Comparison of ENCODE assay signal across 23 cellular contexts in genomic region chr10:4672199-4672598, GRCh38.
A peak's percentile ranks its signal among the peaks of the same experiment; 100 is the strongest.
DNase-seq lines count a peak whose midpoint lies in the region; ATAC-seq, FAIRE-seq and TF ChIP-seq lines count a peak whose summit lies in the region.
"Had no signal": no experiment of that assay in that cellular context is flagged by ENCODE, and none has a peak within 500 bp of the region (broad histone marks: within the 10 kb centered on the region; RNA-seq: fewer than 3 reads in every experiment).

No MANE protein-coding gene starts in this region.

- TF ChIP-seq CTCF in heart right ventricle (IDR thresholded peaks at IDR 0.05) (no peak), astrocyte (IDR thresholded peaks at IDR 0.05; ENCODE audit: insufficient read depth, low read depth, low read length) (no peak), keratinocyte (optimal IDR thresholded peaks at IDR 0.05 in 1 of 3, IDR thresholded peaks at IDR 0.05 in 1 of 3, conservative IDR thresholded peaks at IDR 0.05 in 1 of 3; ENCODE audit: extremely low read depth in 1 of 3, insufficient read depth in 2 of 3, low read length in 3 of 3) (no peak), GM20000 (IDR thresholded peaks at IDR 0.05; ENCODE audit: extremely low read depth, missing control alignments) (no peak)

- H3K27me3 Mint-ChIP-seq in astrocyte (ENCODE audit: low read depth, unreplicated experiment): no peaks in the 10 kb centered on the region

- H3K79me2 ChIP-seq in astrocyte (ENCODE audit: insufficient read depth, low read length) (peaks cover 16% of the 10 kb centered on the region), keratinocyte (ENCODE audit: control insufficient read depth, insufficient read depth, low read length) (peaks cover 46% of the 10 kb centered on the region)

- H3K4me1 Mint-ChIP-seq in astrocyte (ENCODE audit: low read depth, unreplicated experiment): peaks cover 17% of the 10 kb centered on the region
- H3K4me1 Mint-ChIP-seq: activated B cell treated with CpG ODN at 0.5 μM for 24 hours; activated CD4-positive, alpha-beta memory T cell treated with anti-CD3 and anti-CD28 coated beads, Interleukin-2, amount 10 ng/mL, durations not matched to agents 7 days and 5 days; naive thymus-derived CD4-positive, alpha-beta T cell had no signal

- DNase-seq in heart right ventricle: no peak
- DNase-seq in Right ventricle myocardium superior: no peak
- DNase-seq in astrocyte (ENCODE audit: low read depth): no peak
- DNase-seq in keratinocyte (ENCODE audit: low read depth, low spot score): no peak
- DNase-seq in NCI-H2029 treated with DMSO at 0.1 percent for 48 hours (lab: John Stamatoyannopoulos, UW): no peak
- no peak for DNase-seq in GM20000 (ENCODE audit: low spot score)
- no peak for DNase-seq in nucleus accumbens (lab: John Stamatoyannopoulos, UW)
- no peak for DNase-seq in NCI-H446 treated with DMSO at 0.1 percent for 48 hours (lab: John Stamatoyannopoulos, UW)
- DNase-seq: 8988T; activated B cell treated with CpG ODN at 0.5 μM for 24 hours; activated CD4-positive, alpha-beta memory T cell treated with anti-CD3 and anti-CD28 coated beads, Interleukin-2, amount 10 ng/mL, durations not matched to agents 7 days and 5 days; activated naive CD4-positive, alpha-beta T cell treated with anti-CD3 and anti-CD28 coated beads, Interleukin-2, amount 50 U/mL, for 16 hours; activated T-cell treated with anti-CD3 and anti-CD28 coated beads, Interleukin-2, amount 50 U/mL, for 1 hour; body of pancreas; MM.1S; naive thymus-derived CD4-positive, alpha-beta T cell; NCI-H1694 treated with DMSO at 0.1 percent for 48 hours; posterior cingulate gyrus; spleen; substantia nigra had no signal

- peak overlapping the region in 9 of 10 donors; percentile 8 to 72 (median 59) for H3K27ac ChIP-seq in heart right ventricle
- peak overlapping the region; percentile 89 for H3K27ac ChIP-seq in astrocyte (ENCODE audit: low read depth, low read length)
- peak overlapping the region; percentile 99 for H3K27ac ChIP-seq in keratinocyte (ENCODE audit: control insufficient read depth, insufficient read depth, low read length)
- H3K27ac ChIP-seq: body of pancreas, C4-2B, spleen had no signal

- H3K4me1 ChIP-seq in heart right ventricle (peaks cover 0 to 17% (median 4%) of the 10 kb centered on the region in 9 donors), astrocyte (ENCODE audit: insufficient read depth, low read length) (peaks cover 21% of the 10 kb centered on the region), keratinocyte (ENCODE audit: control insufficient read depth, extremely low read depth, insufficient read depth, low read length) (peaks cover 52% of the 10 kb centered on the region)
- H3K4me1 ChIP-seq: spleen had no signal

- 21 to 39% methylated on average over 1 of the region's 1 CpG for WGBS in heart right ventricle, 2 donors

- no peaks in the 10 kb centered on the region for H3K9me1 ChIP-seq in keratinocyte (ENCODE audit: control insufficient read depth, extremely low read depth, insufficient read depth, low read length)

- no peak overlapping the region for H3K4me3 Mint-ChIP-seq in astrocyte (ENCODE audit: unreplicated experiment)
- H3K4me3 Mint-ChIP-seq: activated B cell treated with CpG ODN at 0.5 μM for 24 hours; activated CD4-positive, alpha-beta memory T cell treated with anti-CD3 and anti-CD28 coated beads, Interleukin-2, amount 10 ng/mL, durations not matched to agents 7 days and 5 days; naive thymus-derived CD4-positive, alpha-beta T cell had no signal

- peak; percentile 26 for FAIRE-seq in astrocyte (lab: Jason Lieb, UNC)
- FAIRE-seq in keratinocyte (lab: Jason Lieb, UNC): peak; percentile 75
- FAIRE-seq: HepG2 had no signal

- H3K36me3 Mint-ChIP-seq in astrocyte (ENCODE audit: low read depth, unreplicated experiment): no peaks in the 10 kb centered on the region
- H3K36me3 Mint-ChIP-seq: naive thymus-derived CD4-positive, alpha-beta T cell had no signal

- peak overlapping the region in 6 of 10 donors; percentile 4 to 34 (median 18) for H3K4me3 ChIP-seq in heart right ventricle
- no peak overlapping the region for H3K4me3 ChIP-seq in astrocyte (ENCODE audit: insufficient read depth, low read depth, low read length)
- H3K4me3 ChIP-seq in keratinocyte (ENCODE audit: control insufficient read depth in 2 of 3, extremely low read depth in 1 of 3, insufficient read depth in 2 of 3, low read depth in 1 of 3, low read length in 3 of 3): peak overlapping the region; percentile 28 to 71 (median 70)
- H3K4me3 ChIP-seq: body of pancreas, spleen had no signal

- no peaks in the 10 kb centered on the region for H4K20me1 ChIP-seq in astrocyte (ENCODE audit: insufficient read depth, low read length)
- H4K20me1 ChIP-seq in keratinocyte (ENCODE audit: control insufficient read depth, extremely low read depth, insufficient read depth, low read length): no peaks in the 10 kb centered on the region

- dilution Hi-C loops in keratinocyte (cut with MboI; ENCODE audit: extremely low pct_ligation_motif_present, low sequenced_read_pairs): no loop called here

- ATAC-seq in heart right ventricle (peak in 1 of 8 donors; percentile 56), Right ventricle myocardium superior (ENCODE audit: poor library complexity) (no peak)
- ATAC-seq: body of pancreas; HepG2; naive thymus-derived CD4-positive, alpha-beta T cell; Right ventricle myocardium inferior had no signal

- intact Hi-C loops in heart right ventricle (cut with DNase I) (loop anchor here in 2 of 10 donors (5.0 to 10.0 kb wide), 2 partner anchors 83 to 90 kb away; no protein-coding TSS in a partner anchor), Right ventricle myocardium superior (cut with DNase I) (loop anchor here (5.0 kb wide), 1 partner anchor 90 kb away; no protein-coding TSS in a partner anchor)

- H3K9me3 ChIP-seq in heart right ventricle: peaks cover 0 to 17% (median 0%) of the 10 kb centered on the region in 11 donors
- H3K9me3 ChIP-seq in astrocyte (ENCODE audit: insufficient read depth, low read depth, low read length): no peaks in the 10 kb centered on the region
- H3K9me3 ChIP-seq in keratinocyte (ENCODE audit: control insufficient read depth, low read depth, low read length): no peaks in the 10 kb centered on the region
- H3K9me3 ChIP-seq: body of pancreas had no signal

- no peaks in the 10 kb centered on the region for H3K9me3 Mint-ChIP-seq in astrocyte (ENCODE audit: unreplicated experiment)
- H3K9me3 Mint-ChIP-seq: activated CD4-positive, alpha-beta memory T cell treated with anti-CD3 and anti-CD28 coated beads, Interleukin-2, amount 10 ng/mL, durations not matched to agents 7 days and 5 days had no signal

- H2AFZ ChIP-seq in astrocyte (ENCODE audit: low read depth, low read length) (no peak overlapping the region), keratinocyte (ENCODE audit: control insufficient read depth, low read length) (no peak overlapping the region)

- H3K36me3 ChIP-seq in heart right ventricle: no peaks in the 10 kb centered on the region
- H3K36me3 ChIP-seq in astrocyte (ENCODE audit: insufficient read depth, low read length): no peaks in the 10 kb centered on the region
- no peaks in the 10 kb centered on the region for H3K36me3 ChIP-seq in keratinocyte (ENCODE audit: control insufficient read depth in 2 of 2, extremely low read depth in 1 of 2, insufficient read depth in 2 of 2, low read length in 2 of 2)
- H3K36me3 ChIP-seq: spleen had no signal

- H3K4me2 ChIP-seq in astrocyte (ENCODE audit: low read length): peak overlapping the region; percentile 79
- H3K4me2 ChIP-seq in keratinocyte (ENCODE audit: control insufficient read depth, extremely low read depth, insufficient read depth, low read depth, low read length): peak overlapping the region; percentile 96

- peak overlapping the region; percentile 87 for H3K27ac Mint-ChIP-seq in astrocyte (ENCODE audit: unreplicated experiment)
- H3K27ac Mint-ChIP-seq: activated B cell treated with CpG ODN at 0.5 μM for 24 hours; activated CD4-positive, alpha-beta memory T cell treated with anti-CD3 and anti-CD28 coated beads, Interleukin-2, amount 10 ng/mL, durations not matched to agents 7 days and 5 days; naive thymus-derived CD4-positive, alpha-beta T cell had no signal

- H3K27me3 ChIP-seq in heart right ventricle (no peaks in the 10 kb centered on the region), astrocyte (ENCODE audit: insufficient read depth, low read length) (no peaks in the 10 kb centered on the region), keratinocyte (ENCODE audit: control insufficient read depth, extremely low read depth, insufficient read depth, low read length) (no peaks in the 10 kb centered on the region)
- H3K27me3 ChIP-seq: body of pancreas had no signal

- H3K9ac ChIP-seq in astrocyte (ENCODE audit: low read length) (peak overlapping the region; percentile 78), keratinocyte (ENCODE audit: control insufficient read depth, extremely low read depth, insufficient read depth, low read length) (peak overlapping the region; percentile 91)
